ENCODE assay signal across 1 cellular context in genomic region chr22:46079861-46080821, GRCh38.
TF ChIP-seq lines count a peak whose summit lies in the region.

No MANE protein-coding gene starts in this region.

TF ChIP-seq in SK-N-SH, 30 proteins besides CTCF, POLR2A, EP300 and RAD21 (continued from another document):
- TF ChIP-seq TAF1 (IDR thresholded peaks at IDR 0.05; ENCODE audit: borderline replicate concordance, low read depth, low read length) (peak; percentile 79), ZBTB33 (IDR thresholded peaks at IDR 0.05; ENCODE audit: borderline replicate concordance, low read depth) (peak; percentile 48; the same call in 1 of the 2 replicates), USF2 (IDR thresholded peaks at IDR 0.05; ENCODE audit: borderline replicate concordance, low read depth, low read length) (no peak), GABPA (IDR thresholded peaks at IDR 0.05; ENCODE audit: low read depth) (no peak)
